1 cellular context compared by ENCODE assay signal in genomic region chr2:135279209-135279608, GRCh38.
TF ChIP-seq lines count a peak whose summit lies in the region.

No MANE protein-coding gene starts in this region.

TF ChIP-seq in GM23338, 12 proteins besides CTCF, POLR2A, EP300 and RAD21 (continued from another document):
- TF ChIP-seq ZNF462 (CRISPR knock-in tag; IDR thresholded peaks at IDR 0.05) (no peak), ZNF331 (CRISPR knock-in tag; IDR thresholded peaks at IDR 0.05; ENCODE audit: low read depth) (no peak), NANOG (IDR thresholded peaks at IDR 0.05; ENCODE audit: borderline replicate concordance) (no peak), JUNB (IDR thresholded peaks at IDR 0.05; ENCODE audit: unreplicated experiment) (no peak), EZH2phosphoT487 (IDR thresholded peaks at IDR 0.05; ENCODE audit: unreplicated experiment) (no peak), POLR2AphosphoS5 (IDR thresholded peaks at IDR 0.05; ENCODE audit: low read depth) (no peak), STAT1 (IDR thresholded peaks at IDR 0.05; ENCODE audit: unreplicated experiment) (no peak)
TF ChIP-seq in GM23338: peak in this region for 0.
